8 cellular contexts compared by ENCODE assay signal in the genomic region with DNA sequence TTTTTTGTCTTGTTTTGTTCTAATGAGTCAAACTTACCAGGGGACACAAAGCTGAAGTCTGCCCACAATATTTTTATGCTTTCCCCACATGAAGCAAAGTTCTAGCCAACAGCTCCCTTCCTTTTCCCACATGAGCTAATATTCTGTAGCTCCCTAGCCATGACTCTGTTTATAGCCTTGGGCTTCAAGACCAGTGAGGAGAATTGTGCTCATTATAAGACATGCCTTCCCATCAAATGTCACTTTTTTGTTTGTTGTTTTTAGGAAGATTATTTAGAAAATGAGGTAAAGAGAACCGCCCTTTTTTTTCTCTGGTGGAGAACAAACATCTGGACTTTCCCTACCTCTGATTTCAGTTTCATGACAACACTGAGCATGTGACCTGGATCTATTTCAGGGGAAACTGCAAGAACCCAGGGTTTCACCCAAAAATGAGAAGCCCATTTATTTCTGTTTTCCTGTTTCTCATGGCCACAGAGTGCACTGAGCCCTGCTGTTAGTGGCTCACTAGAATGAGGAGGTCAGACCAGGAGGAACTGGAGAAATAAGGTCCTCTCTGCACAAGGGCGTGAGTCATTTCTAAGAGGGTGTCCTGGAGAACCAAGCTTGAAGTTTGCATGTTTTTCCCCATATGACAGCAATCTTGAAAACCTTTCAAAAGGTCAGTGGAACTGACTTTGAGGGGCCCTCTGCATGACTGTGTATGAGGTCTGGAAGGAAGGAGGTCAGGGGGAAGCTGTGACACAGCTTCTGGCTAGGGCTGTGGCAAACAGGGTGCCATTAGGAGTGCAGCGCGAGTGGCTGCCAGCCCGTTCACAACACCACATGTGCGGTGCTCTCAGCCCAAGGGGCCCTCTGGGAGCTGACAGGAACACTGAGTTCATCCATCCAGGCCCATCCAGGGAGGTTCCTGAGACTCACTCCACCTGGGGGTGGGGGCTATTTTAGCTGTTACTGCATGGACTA. TPM values are rescaled to one million over a fixed set of nuclear protein-coding genes. Genes with fewer than 3 reads are reported as not detected.
A peak's percentile ranks its signal among the peaks of the same experiment; 100 is the strongest.
DNase-seq lines count a peak whose midpoint lies in the region; ATAC-seq lines count a peak whose summit lies in the region.

No MANE protein-coding gene starts in this region.

- no peak overlapping the region for H3K4me3 Mint-ChIP-seq in activated naive CD8-positive, alpha-beta T cell treated with anti-CD3 and anti-CD28 coated beads, Interleukin-2, amount 10 ng/mL, durations not matched to agents 7 days and 5 days
- peak overlapping the region in 1 of 10 donors; percentile 76 for H3K4me3 Mint-ChIP-seq in naive thymus-derived CD4-positive, alpha-beta T cell

- H3K27me3 ChIP-seq in naive thymus-derived CD4-positive, alpha-beta T cell (ENCODE audit: control insufficient read depth in 2 of 2, insufficient read depth in 2 of 2, low read length in 2 of 2): no peaks in the 10 kb centered on the region

- H3K9me3 Mint-ChIP-seq in activated naive CD8-positive, alpha-beta T cell treated with anti-CD3 and anti-CD28 coated beads, Interleukin-2, amount 10 ng/mL, durations not matched to agents 7 days and 5 days: no peaks in the 10 kb centered on the region
- H3K9me3 Mint-ChIP-seq in naive thymus-derived CD4-positive, alpha-beta T cell: no peaks in the 10 kb centered on the region

- peaks cover 13% of the 10 kb centered on the region for H3K4me1 Mint-ChIP-seq in activated naive CD8-positive, alpha-beta T cell treated with anti-CD3 and anti-CD28 coated beads, Interleukin-2, amount 10 ng/mL, durations not matched to agents 7 days and 5 days
- peaks cover 0 to 43% (median 9%) of the 10 kb centered on the region in 7 donors for H3K4me1 Mint-ChIP-seq in naive thymus-derived CD4-positive, alpha-beta T cell

- H3K36me3 Mint-ChIP-seq in activated naive CD8-positive, alpha-beta T cell treated with anti-CD3 and anti-CD28 coated beads, Interleukin-2, amount 10 ng/mL, durations not matched to agents 7 days and 5 days: peaks cover 5% of the 10 kb centered on the region
- peaks cover 0 to 12% (median 3%) of the 10 kb centered on the region in 5 donors for H3K36me3 Mint-ChIP-seq in naive thymus-derived CD4-positive, alpha-beta T cell

- DNase-seq in GM04504 (ENCODE audit: low read depth): peak; percentile 44
- DNase-seq in activated naive CD8-positive, alpha-beta T cell treated with anti-CD3 and anti-CD28 coated beads, Interleukin-2, amount 10 ng/mL, durations not matched to agents 7 days and 5 days: no peak
- peak in 1 of 9 donors; percentile 36 for DNase-seq in naive thymus-derived CD4-positive, alpha-beta T cell
- no peak for DNase-seq in NCI-H2107 (lab: John Stamatoyannopoulos, UW)
- DNase-seq in NK-92 (lab: John Stamatoyannopoulos, UW; ENCODE audit: unreplicated experiment): no peak
- no peak for DNase-seq in HPDE6-E6E7 (ENCODE audit: extremely low spot score)

- intact Hi-C loops in naive thymus-derived CD4-positive, alpha-beta T cell (cut with micrococcal nuclease): loop anchor here in 1 of 2 donors (1.0 to 2.0 kb wide), 2 partner anchors 17 to 56 kb away; a partner anchor contains a TSS

- no peaks in the 10 kb centered on the region for H3K9me3 ChIP-seq in naive thymus-derived CD4-positive, alpha-beta T cell (ENCODE audit: control insufficient read depth in 2 of 3, low read length in 3 of 3)

- POLR2A ChIA-PET in activated naive CD8-positive, alpha-beta T cell treated with anti-CD3 and anti-CD28 coated beads, Interleukin-2, amount 10 ng/mL, durations not matched to agents 7 days and 5 days (lab: Charles Lee): no interaction called here
- POLR2A ChIA-PET in naive thymus-derived CD4-positive, alpha-beta T cell (lab: Charles Lee): no interaction called here

- H3K4me3 ChIP-seq in naive thymus-derived CD4-positive, alpha-beta T cell (ENCODE audit: low read length): no peak overlapping the region

- CTCF ChIA-PET in naive thymus-derived CD4-positive, alpha-beta T cell (lab: Charles Lee): interaction anchor here (0.5 kb wide), 1 partner anchor 21 kb away, joined by 3 read pairs; no protein-coding TSS in a partner anchor

- ATAC-seq in GM19438 (IDR thresholded peaks at IDR 0.05; ENCODE audit: low read depth, unreplicated experiment) (peak; percentile 95), HG03378 (IDR thresholded peaks at IDR 0.05; ENCODE audit: unreplicated experiment) (peak; percentile 91)
- ATAC-seq in activated naive CD8-positive, alpha-beta T cell treated with anti-CD3 and anti-CD28 coated beads, Interleukin-2, amount 10 ng/mL, durations not matched to agents 7 days and 5 days (ENCODE audit: low read depth): peak; percentile 36
- ATAC-seq in naive thymus-derived CD4-positive, alpha-beta T cell: peak; percentile 83

- H3K4me1 ChIP-seq in naive thymus-derived CD4-positive, alpha-beta T cell (ENCODE audit: control insufficient read depth in 2 of 2, insufficient read depth in 2 of 2, low read length in 2 of 2): peaks cover 0 to 6% of the 10 kb centered on the region in 2 donors

- peak overlapping the region; percentile 16 for H3K27ac Mint-ChIP-seq in activated naive CD8-positive, alpha-beta T cell treated with anti-CD3 and anti-CD28 coated beads, Interleukin-2, amount 10 ng/mL, durations not matched to agents 7 days and 5 days
- H3K27ac Mint-ChIP-seq in naive thymus-derived CD4-positive, alpha-beta T cell: peak overlapping the region in 1 of 9 donors; percentile 92

- H3K27me3 Mint-ChIP-seq in activated naive CD8-positive, alpha-beta T cell treated with anti-CD3 and anti-CD28 coated beads, Interleukin-2, amount 10 ng/mL, durations not matched to agents 7 days and 5 days: no peaks in the 10 kb centered on the region
- peaks cover 0 to 2% (median 0%) of the 10 kb centered on the region in 5 donors for H3K27me3 Mint-ChIP-seq in naive thymus-derived CD4-positive, alpha-beta T cell

- H3K36me3 ChIP-seq in naive thymus-derived CD4-positive, alpha-beta T cell (ENCODE audit: control insufficient read depth in 2 of 3, insufficient read depth in 3 of 3, low read length in 3 of 3): no peaks in the 10 kb centered on the region

- no peak overlapping the region for H3K27ac ChIP-seq in naive thymus-derived CD4-positive, alpha-beta T cell (ENCODE audit: low read depth, low read length)

RNA-seq across cellular contexts. Expression of a gene that starts 55.1 kb away (rescaled TPM):
- 1 to 10 TPM; 5.7 to 6.7 TPM for total RNA-seq in activated naive CD8-positive, alpha-beta T cell treated with anti-CD3 and anti-CD28 coated beads, Interleukin-2, amount 10 ng/mL, durations not matched to agents 7 days and 5 days
- total RNA-seq in naive thymus-derived CD4-positive, alpha-beta T cell: 1 to 10 TPM; 2.1 to 7.2 (median 2.3) TPM
- 1 to 10 TPM; 3.0 to 3.1 TPM for polyA plus RNA-seq in naive thymus-derived CD4-positive, alpha-beta T cell

Comparison
In these comparisons a context has a peak if more than half of its experiments do, and no peak if none do; other contexts are left out.
1. ATAC-seq: peak in every context shown above with its lines; median percentile 95 in GM19438; 91 in HG03378; 83 in naive thymus-derived CD4-positive, alpha-beta T cell; 36 in activated naive CD8-positive, alpha-beta T cell treated with anti-CD3 and anti-CD28 coated beads, Interleukin-2, amount 10 ng/mL, durations not matched to agents 7 days and 5 days.